ENCODE assay signal across 8 cellular contexts in genomic region chr3:15331606-15332404, GRCh38. TPM values are rescaled to one million over a fixed set of nuclear protein-coding genes. Genes with fewer than 3 reads are reported as not detected.
A peak's percentile ranks its signal among the peaks of the same experiment; 100 is the strongest.
DNase-seq lines count a peak whose midpoint lies in the region; ATAC-seq and TF ChIP-seq lines count a peak whose summit lies in the region.

No MANE protein-coding gene starts in this region.

- peak; percentile 11 for ATAC-seq in HG03095 (IDR thresholded peaks at IDR 0.05; ENCODE audit: unreplicated experiment)

- peaks cover 42% of the 10 kb centered on the region for H3K4me1 Mint-ChIP-seq in T-helper 2 cell treated with Interferon-gamma antibody and Interleukin-4, amounts not matched to agents 5 μg/mL and 100 μg/mL, for 36 hours (ENCODE audit: low read depth)

- no peak for TF ChIP-seq POLR2A in breast epithelium (IDR thresholded peaks at IDR 0.05)

- peak overlapping the region; percentile 72 to 99 (median 93) for H3K4me3 ChIP-seq in breast epithelium

- no peaks in the 10 kb centered on the region for H3K27me3 ChIP-seq in breast epithelium

- peaks cover 6% of the 10 kb centered on the region for H3K27me3 Mint-ChIP-seq in T-helper 2 cell treated with Interferon-gamma antibody and Interleukin-4, amounts not matched to agents 5 μg/mL and 100 μg/mL, for 36 hours (ENCODE audit: low read depth)

- intact Hi-C loops in breast epithelium (cut with DNase I; ENCODE audit: low total_unique reads): no loop called here

- no peaks in the 10 kb centered on the region for H3K9me3 Mint-ChIP-seq in T-helper 2 cell treated with Interferon-gamma antibody and Interleukin-4, amounts not matched to agents 5 μg/mL and 100 μg/mL, for 36 hours

- H3K4me1 ChIP-seq in breast epithelium: peaks cover 10 to 16% of the 10 kb centered on the region in 2 donors

- H3K27ac Mint-ChIP-seq in T-helper 2 cell treated with Interferon-gamma antibody and Interleukin-4, amounts not matched to agents 5 μg/mL and 100 μg/mL, for 36 hours: peak overlapping the region; percentile 24

- H3K36me3 ChIP-seq in breast epithelium: no peaks in the 10 kb centered on the region

- H3K4me3 Mint-ChIP-seq in T-helper 2 cell treated with Interferon-gamma antibody and Interleukin-4, amounts not matched to agents 5 μg/mL and 100 μg/mL, for 36 hours: peak overlapping the region; percentile 91

- peaks cover 31% of the 10 kb centered on the region for H3K36me3 Mint-ChIP-seq in T-helper 2 cell treated with Interferon-gamma antibody and Interleukin-4, amounts not matched to agents 5 μg/mL and 100 μg/mL, for 36 hours (ENCODE audit: low read depth)

- DNase-seq in DMS53 (lab: John Stamatoyannopoulos, UW) (peak; percentile 34), DMS53 treated with DMSO at 0.1 percent for 48 hours (lab: John Stamatoyannopoulos, UW; ENCODE audit: unreplicated experiment) (no peak), breast epithelium (ENCODE audit: low spot score in 2 of 2) (peak in 1 of 2 donors; percentile 55), kidney tubule cell (ENCODE audit: low spot score) (peak; percentile 22), NCI-H2196 (lab: John Stamatoyannopoulos, UW; ENCODE audit: unreplicated experiment) (no peak)
- peak; percentile 30 for DNase-seq in T-helper 2 cell treated with Interferon-gamma antibody and Interleukin-4, amounts not matched to agents 5 μg/mL and 100 μg/mL, for 36 hours (ENCODE audit: low spot score)
- peak; percentile 49 to 51 for DNase-seq in stimulated activated CD4-positive, alpha-beta T cell treated with anti-CD3 and anti-CD28 coated beads, Interleukin-1b, Interleukin-23, amount 100 ng/mL, for 4 hours (ENCODE audit: low read depth in 2 of 2)

- peak overlapping the region; percentile 92 to 96 for H3K27ac ChIP-seq in breast epithelium

- no peaks in the 10 kb centered on the region for H3K9me3 ChIP-seq in breast epithelium

- TF ChIP-seq CTCF in breast epithelium (IDR thresholded peaks at IDR 0.05): no peak

RNA-seq across cellular contexts. Expression of gene SH3BP5, which starts 0.6 kb away (rescaled TPM):
- 10 to 100 TPM; 56.9 to 96.2 (median 83.2) TPM for total RNA-seq in breast epithelium

Comparison
In these comparisons a context has a peak if more than half of its experiments do, and no peak if none do; other contexts are left out.
1. DNase-seq: peak in DMS53 (single experiment), T-helper 2 cell treated with Interferon-gamma antibody and Interleukin-4, amounts not matched to agents 5 μg/mL and 100 μg/mL, for 36 hours (single experiment), kidney tubule cell (single experiment) and stimulated activated CD4-positive, alpha-beta T cell treated with anti-CD3 and anti-CD28 coated beads, Interleukin-1b, Interleukin-23, amount 100 ng/mL, for 4 hours (2 of 2); none in DMS53 treated with DMSO at 0.1 percent for 48 hours (single experiment) and NCI-H2196 (single experiment).